ENCODE assay signal across 24 cellular contexts in the genomic region with DNA sequence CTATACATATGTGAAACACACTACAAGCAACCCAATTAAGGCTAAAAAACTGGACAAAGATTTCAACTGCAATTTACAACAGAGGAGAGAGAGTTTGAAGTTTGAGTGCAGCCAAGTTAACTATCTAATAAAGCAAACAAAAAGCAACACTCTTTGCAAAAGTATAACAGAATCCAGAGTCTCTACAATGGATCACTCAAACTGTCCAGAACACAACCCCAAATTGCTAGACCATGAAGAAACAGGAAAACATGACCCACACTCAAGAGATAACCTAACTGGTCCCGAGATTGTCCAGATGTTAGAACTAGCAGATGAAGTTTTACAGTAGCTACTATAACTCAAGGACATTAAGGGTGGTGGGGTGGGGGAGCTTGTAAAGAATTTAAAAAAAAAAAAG.
"Had no signal": no experiment of that assay in that cellular context is flagged by ENCODE, and none has a peak within 500 bp of the region (broad histone marks: within the 10 kb centered on the region; RNA-seq: fewer than 3 reads in every experiment).

No MANE protein-coding gene starts in this region.

- H3K4me1 ChIP-seq: psoas muscle had no signal

- H3K9me3 ChIP-seq: psoas muscle, testis had no signal

- H3K27me3 ChIP-seq: ovary, spleen, testis, tibial artery had no signal

- H3K4me3 ChIP-seq: lower lobe of right lung, ovary, psoas muscle, skin epidermis, spleen, testis, tibial artery had no signal

- DNase-seq: cortex of kidney; effector memory CD8-positive, alpha-beta T cell; head of caudate nucleus; left ventricle myocardium superior; lower lobe of right lung; naive thymus-derived CD8-positive, alpha-beta T cell; nephron progenitor cell; nucleus accumbens; ovary; posterior cingulate gyrus; psoas muscle; right cardiac atrium; spleen; stimulated activated CD4-positive, alpha-beta T cell treated with anti-CD3 and anti-CD28 coated beads, Interleukin-4, amount 100 ng/mL, for 4 hours; stimulated activated naive CD8-positive, alpha-beta T cell treated with anti-CD3 and anti-CD28 coated beads, Interleukin-15, Interleukin-2, amounts not matched to agents 100 U/mL and 50 U/mL, for 24 hours; substantia nigra; testis; tibial artery had no signal

- ATAC-seq: effector memory CD8-positive, alpha-beta T cell; left ventricle myocardium superior; lower lobe of right lung; naive thymus-derived CD8-positive, alpha-beta T cell; psoas muscle; right cardiac atrium; stimulated activated memory B cell treated with anti-CD40 and anti-IgM and Interleukin-4, amounts not matched to agents 10 μg/mL and 1 μg/mL and 100 μg/mL, for 72 hours; stimulated activated naive CD8-positive, alpha-beta T cell treated with anti-CD3 and anti-CD28 coated beads, Interleukin-15, Interleukin-2, amounts not matched to agents 100 U/mL and 50 U/mL, for 24 hours had no signal

- H3K27ac ChIP-seq: lower lobe of right lung, ovary, psoas muscle, skin epidermis, spleen, testis, tibial artery had no signal

- FAIRE-seq: endometrium, frontal cortex, keratinocyte had no signal

- H3K36me3 ChIP-seq: lower lobe of right lung, ovary had no signal

- H3K4me3 Mint-ChIP-seq: effector memory CD8-positive, alpha-beta T cell; naive thymus-derived CD8-positive, alpha-beta T cell; nephron progenitor cell; stimulated activated memory B cell treated with anti-CD40 and anti-IgM and Interleukin-4, amounts not matched to agents 10 μg/mL and 1 μg/mL and 100 μg/mL, for 72 hours; type B pancreatic cell had no signal

- H3K27me3 Mint-ChIP-seq: effector memory CD8-positive, alpha-beta T cell; naive thymus-derived CD8-positive, alpha-beta T cell; stimulated activated memory B cell treated with anti-CD40 and anti-IgM and Interleukin-4, amounts not matched to agents 10 μg/mL and 1 μg/mL and 100 μg/mL, for 72 hours; type B pancreatic cell had no signal

- H3K27ac Mint-ChIP-seq: nephron progenitor cell; stimulated activated memory B cell treated with anti-CD40 and anti-IgM and Interleukin-4, amounts not matched to agents 10 μg/mL and 1 μg/mL and 100 μg/mL, for 72 hours; type B pancreatic cell had no signal
